Comparison of ENCODE assay signal across 21 cellular contexts in genomic region chr7:123867220-123867619, GRCh38. TPM values are rescaled to one million over a fixed set of nuclear protein-coding genes. Genes with fewer than 3 reads are reported as not detected.
A peak's percentile ranks its signal among the peaks of the same experiment; 100 is the strongest.
DNase-seq lines count a peak whose midpoint lies in the region; ATAC-seq and TF ChIP-seq lines count a peak whose summit lies in the region.
"Had no signal": no experiment of that assay in that cellular context is flagged by ENCODE, and none has a peak within 500 bp of the region (broad histone marks: within the 10 kb centered on the region; RNA-seq: fewer than 3 reads in every experiment).

No MANE protein-coding gene starts in this region.

- H3K4me3 ChIP-seq in fibroblast of the aortic adventitia (ENCODE audit: low read depth, low read length), result no peak overlapping the region
- H3K4me3 ChIP-seq: A549 had no signal

- TF ChIP-seq CTCF in fibroblast of the aortic adventitia (IDR thresholded peaks at IDR 0.05; ENCODE audit: insufficient read depth, low read length), result no peak

- DNase-seq in Ammon's horn (ENCODE audit: low spot score) (peak; percentile 25), NOMO-1 treated with DMSO at 0.1 percent for 48 hours (lab: John Stamatoyannopoulos, UW; ENCODE audit: unreplicated experiment) (peak; percentile 62), fibroblast of the aortic adventitia (ENCODE audit: low read depth) (peak; percentile 16), SHP77 treated with DMSO at 0.1 percent for 48 hours (lab: John Stamatoyannopoulos, UW) (no peak), glomerular visceral epithelial cell (ENCODE audit: extremely low spot score) (no peak)
- no peak for DNase-seq in activated CD4-positive, CD25-positive, alpha-beta regulatory T cell treated with anti-CD3 and anti-CD28 coated beads, Interleukin-2, amount 50 U/mL, for 72 hours
- DNase-seq: activated CD8-positive, alpha-beta memory T cell treated with anti-CD3 and anti-CD28 coated beads, Interleukin-2, amount 50 U/mL, for 48 hours; C1 segment of cervical spinal cord; cortex of kidney; foreskin melanocyte; kidney glomerular epithelial cell; NCI-H1417; NCI-H510A treated with DMSO at 0.1 percent for 48 hours; stimulated activated CD4-positive, alpha-beta T cell treated with anti-CD3 and anti-CD28 coated beads, Interleukin-12 subunit alpha, Interleukin-12 subunit beta, amount 100 ng/mL, for 4 hours had no signal

- ATAC-seq in HG02885 (IDR thresholded peaks at IDR 0.05; ENCODE audit: poor library complexity, unreplicated experiment) (peak; percentile 42), GM18519 (IDR thresholded peaks at IDR 0.05; ENCODE audit: low FRiP score, unreplicated experiment) (no peak)
- ATAC-seq: A549, Right ventricle myocardium inferior had no signal

RNA-seq across cellular contexts. Expression of gene HYAL4, which starts 22.3 kb away (rescaled TPM):
- total RNA-seq in fibroblast of the aortic adventitia (ENCODE audit: low replicate concordance), result not detected in 2 replicates
- total RNA-seq: omental fat pad, Right ventricle myocardium inferior, urinary bladder had no signal

RNA-seq across cellular contexts. Expression of gene SPAM1, which starts 57.8 kb away (rescaled TPM):
- total RNA-seq in fibroblast of the aortic adventitia (ENCODE audit: low replicate concordance), result not detected in 2 replicates
- total RNA-seq: H4, omental fat pad, Right ventricle myocardium inferior, urinary bladder had no signal

Comparison
In these comparisons a context has a peak if more than half of its experiments do, and no peak if none do; other contexts are left out.
1. DNase-seq: peak in Ammon's horn (single experiment), NOMO-1 treated with DMSO at 0.1 percent for 48 hours (single experiment) and fibroblast of the aortic adventitia (single experiment); none in SHP77 treated with DMSO at 0.1 percent for 48 hours (single experiment), glomerular visceral epithelial cell (single experiment) and activated CD4-positive, CD25-positive, alpha-beta regulatory T cell treated with anti-CD3 and anti-CD28 coated beads, Interleukin-2, amount 50 U/mL, for 72 hours (single experiment).